In genomic region chr2:169365093-169365483, GRCh38 we compare ENCODE assay signal across 8 cellular contexts. TPM values are rescaled to one million over a fixed set of nuclear protein-coding genes. Genes with fewer than 3 reads are reported as not detected.
DNase-seq lines count a peak whose midpoint lies in the region; ATAC-seq and TF ChIP-seq lines count a peak whose summit lies in the region.

No MANE protein-coding gene starts in this region.

- H3K9me3 ChIP-seq in OCI-LY7 (ENCODE audit: low read length) (no peaks in the 10 kb centered on the region), thyroid gland (no peaks in the 10 kb centered on the region)

- no peaks in the 10 kb centered on the region for H3K79me2 ChIP-seq in OCI-LY7 (ENCODE audit: insufficient read depth, low read depth, low read length)

- peaks cover 31% of the 10 kb centered on the region for H3K27me3 Mint-ChIP-seq in HFFc6 (ENCODE audit: insufficient read depth)

- H3K9me3 Mint-ChIP-seq in HFFc6, result no peaks in the 10 kb centered on the region

- POLR2A ChIA-PET in OCI-LY7 (lab: Charles Lee), result interaction anchor here (0.6 to 0.7 kb wide), 2 partner anchors 166 to 718 kb away, joined by 3 read pairs; no protein-coding TSS in a partner anchor

- H3K9me2 ChIP-seq in OCI-LY7 (ENCODE audit: insufficient read depth, low read length), result no peaks in the 10 kb centered on the region

- DNase-seq in HFFc6, result no peak
- peak; percentile 7 for DNase-seq in OCI-LY7 (ENCODE audit: low spot score)
- DNase-seq in germinal center (ENCODE audit: low spot score), result peak; percentile 49
- DNase-seq in thyroid gland, result no peak
- DNase-seq in stimulated activated CD4-positive, alpha-beta T cell treated with anti-CD3 and anti-CD28 coated beads, Interleukin-12 subunit alpha, Interleukin-12 subunit beta, amount 100 ng/mL, for 4 hours, result no peak
- DNase-seq in COLO668 (lab: John Stamatoyannopoulos, UW; ENCODE audit: unreplicated experiment), result no peak
- DNase-seq in GM03348 (ENCODE audit: low spot score), result no peak

- intact Hi-C loops in OCI-LY7 (cut with micrococcal nuclease; ENCODE audit: unreplicated experiment), result no loop called here
- intact Hi-C loops in thyroid gland (cut with DNase I), result no loop called here

- no peaks in the 10 kb centered on the region for H4K20me1 ChIP-seq in OCI-LY7 (ENCODE audit: insufficient read depth, low read length)

- ATAC-seq in GM18858 (IDR thresholded peaks at IDR 0.05; ENCODE audit: unreplicated experiment), result peak; percentile 56

- H3K4me1 Mint-ChIP-seq in HFFc6 (ENCODE audit: low read depth), result peaks cover 38% of the 10 kb centered on the region

- BruUV-seq in OCI-LY7 (replicated peaks; lab: Mats Ljungman, UMichigan), result no TSS peak

- peak overlapping the region; percentile 55 for H3K4me2 ChIP-seq in OCI-LY7 (ENCODE audit: low read length)

- H2AFZ ChIP-seq in OCI-LY7 (ENCODE audit: low read length), result peak overlapping the region; percentile 28; the same call in 1 of the 2 replicates

- no peak for TF ChIP-seq POLR2A in thyroid gland (IDR thresholded peaks at IDR 0.05)

- H3K36me3 ChIP-seq in OCI-LY7 (ENCODE audit: insufficient read depth, low read length) (no peaks in the 10 kb centered on the region), thyroid gland (no peaks in the 10 kb centered on the region)

- 12 to 28% methylated on average over 1 of the region's 1 CpG for WGBS in thyroid gland, 2 donors

- CTCF ChIA-PET in OCI-LY7 (lab: Charles Lee; ENCODE audit: unreplicated experiment), result no interaction called here

- TF ChIP-seq CTCF in HFFc6 (IDR thresholded peaks at IDR 0.05), result no peak
- no peak for TF ChIP-seq CTCF in OCI-LY7 (conservative IDR thresholded peaks at IDR 0.05; ENCODE audit: low read length)
- TF ChIP-seq CTCF in thyroid gland (IDR thresholded peaks at IDR 0.05), result no peak

- no peaks in the 10 kb centered on the region for H3K36me3 Mint-ChIP-seq in HFFc6 (ENCODE audit: low read depth)

- no peak overlapping the region for H3K27ac Mint-ChIP-seq in HFFc6

- H3K27ac ChIP-seq in OCI-LY7 (ENCODE audit: low read depth, low read length, poor library complexity, severe bottlenecking) (no peak overlapping the region), thyroid gland (peak overlapping the region; percentile 79 to 99 (median 95))

- H3K27me3 ChIP-seq in thyroid gland, result no peaks in the 10 kb centered on the region

- H3K4me3 Mint-ChIP-seq in HFFc6, result peak overlapping the region; percentile 83; the same call in 1 of the 2 replicates

- H3K4me1 ChIP-seq in OCI-LY7 (ENCODE audit: insufficient read depth, low read length, poor library complexity, severe bottlenecking) (peaks cover 3% of the 10 kb centered on the region), thyroid gland (peaks cover 13 to 16% of the 10 kb centered on the region in 2 donors)

- H3K4me3 ChIP-seq in OCI-LY7 (ENCODE audit: low read depth, low read length, poor library complexity, severe bottlenecking) (peak overlapping the region; percentile 45), thyroid gland (replicated peaks in 1 of 3) (peak overlapping the region in 1 of 3 donors; percentile 84)

RNA-seq across cellular contexts. Expression of gene LRP2, which starts 2.8 kb away (rescaled TPM):
- total RNA-seq in HFFc6 (2021; fragmentation: NEBNext Ultra II Directional; extraction: Animal tissue kit (Norgen Biotek cat#: 25700)), result not detected
- not detected in 2 replicates for total RNA-seq in OCI-LY7 (2014; rRNA removed; shearing (Covaris generic))
- total RNA-seq in OCI-LY7 (2022) (0.06 and 0.89 TPM in 2 replicates), thyroid gland (100 to 1,000 TPM; 154 to 310 (median 184) TPM)

Comparison
In these comparisons a context has a peak if more than half of its experiments do, and no peak if none do; other contexts are left out.
1. DNase-seq: peak in OCI-LY7 (single experiment) and germinal center (single experiment); none in HFFc6 (single experiment), thyroid gland (0 of 2), stimulated activated CD4-positive, alpha-beta T cell treated with anti-CD3 and anti-CD28 coated beads, Interleukin-12 subunit alpha, Interleukin-12 subunit beta, amount 100 ng/mL, for 4 hours (single experiment), COLO668 (single experiment) and GM03348 (single experiment).
2. RNA of gene LRP2, which starts 2.8 kb away (total RNA-seq): 154 to 310 TPM in thyroid gland; 0.06 to 0.89 TPM in OCI-LY7 and not detected in HFFc6; every median in the first group is over 10 times any median in the second.